Comparison of ENCODE assay signal across 8 cellular contexts in genomic region chr10:80203835-80204148, GRCh38. TPM values are rescaled to one million over a fixed set of nuclear protein-coding genes. Genes with fewer than 3 reads are reported as not detected.
DNase-seq lines count a peak whose midpoint lies in the region; ATAC-seq and TF ChIP-seq lines count a peak whose summit lies in the region.

No MANE protein-coding gene starts in this region.

- TF ChIP-seq POLR2A in sigmoid colon (IDR thresholded peaks at IDR 0.05) = no peak
- no peak for TF ChIP-seq POLR2A in lower leg skin (IDR thresholded peaks at IDR 0.05)

- intact Hi-C loops in sigmoid colon (cut with DNase I) (loop anchor here (2.0 to 10.0 kb wide), 2 partner anchors 45 to 829 kb away; no protein-coding TSS in a partner anchor), lower leg skin (cut with DNase I; ENCODE audit: low total_unique reads) (no loop called here)

- ATAC-seq in GM18873 (IDR thresholded peaks at IDR 0.05; ENCODE audit: low FRiP score, unreplicated experiment) (peak; percentile 6), GM18861 (IDR thresholded peaks at IDR 0.05; ENCODE audit: unreplicated experiment) (no peak)

- H2AFZ ChIP-seq in OCI-LY3 (ENCODE audit: low read depth, low read length) = no peak overlapping the region

- no peak for DNase-seq in sigmoid colon
- no peak for DNase-seq in SJCRH30
- no peak for DNase-seq in lower leg skin (ENCODE audit: low spot score in 2 of 2)
- DNase-seq in activated CD4-positive, alpha-beta T cell treated with anti-CD3 and anti-CD28 coated beads, Interleukin-2, amount 50 U/mL, for 48 hours = no peak

- TF ChIP-seq CTCF in OCI-LY3 (IDR thresholded peaks at IDR 0.05; ENCODE audit: low read depth, low read length) (no peak), sigmoid colon (IDR thresholded peaks at IDR 0.05) (no peak), lower leg skin (IDR thresholded peaks at IDR 0.05) (no peak)

- peaks cover 70% of the 10 kb centered on the region for H3K79me2 ChIP-seq in OCI-LY3 (ENCODE audit: low read length)

- peaks cover 2% of the 10 kb centered on the region for H3K36me3 ChIP-seq in OCI-LY3 (replicated peaks; ENCODE audit: low read depth, low read length)
- H3K36me3 ChIP-seq in esophagus (ENCODE audit: control insufficient read depth in 2 of 2, insufficient read depth in 2 of 2, low read length in 1 of 2) = peaks cover 0 to 6% of the 10 kb centered on the region in 2 donors
- no peaks in the 10 kb centered on the region for H3K36me3 ChIP-seq in sigmoid colon
- no peaks in the 10 kb centered on the region for H3K36me3 ChIP-seq in SJCRH30

- no peaks in the 10 kb centered on the region for H3K27me3 ChIP-seq in OCI-LY3 (ENCODE audit: low read depth, low read length)
- H3K27me3 ChIP-seq in esophagus (ENCODE audit: control insufficient read depth in 1 of 2, insufficient read depth in 2 of 2, low read length in 2 of 2) = no peaks in the 10 kb centered on the region
- H3K27me3 ChIP-seq in sigmoid colon = no peaks in the 10 kb centered on the region
- H3K27me3 ChIP-seq in SJCRH30 = no peaks in the 10 kb centered on the region

- H3K9me3 ChIP-seq in OCI-LY3 (ENCODE audit: insufficient read depth, low read length) (no peaks in the 10 kb centered on the region), esophagus (ENCODE audit: control insufficient read depth in 2 of 2, insufficient read depth in 1 of 2, low read depth in 1 of 2, low read length in 1 of 2) (no peaks in the 10 kb centered on the region), sigmoid colon (no peaks in the 10 kb centered on the region), SJCRH30 (replicated peaks) (no peaks in the 10 kb centered on the region)

- 13 to 15% methylated on average over 2 of the region's 2 CpGs for WGBS in esophagus, 2 donors
- 4 to 21% methylated on average over 2 of the region's 2 CpGs for WGBS in sigmoid colon, 2 donors
- 5 to 11% methylated on average over 2 of the region's 2 CpGs for WGBS in lower leg skin, 2 donors

- H3K27ac ChIP-seq in OCI-LY3 (ENCODE audit: low read length) (peak overlapping the region; percentile 80), esophagus (ENCODE audit: low read depth in 2 of 2, low read length in 1 of 2) (peak overlapping the region; percentile 99 to 100), sigmoid colon (peak overlapping the region; percentile 96 to 99 (median 96)), SJCRH30 (no peak overlapping the region)

- peak overlapping the region; percentile 99 for H3K4me2 ChIP-seq in OCI-LY3 (ENCODE audit: low read length)

- peak overlapping the region; percentile 100 for H3K4me3 ChIP-seq in OCI-LY3 (ENCODE audit: low read length)
- peak overlapping the region; percentile 80 to 94 for H3K4me3 ChIP-seq in esophagus (ENCODE audit: low read depth in 1 of 2, low read length in 2 of 2)
- peak overlapping the region; percentile 70 to 93 (median 86) for H3K4me3 ChIP-seq in sigmoid colon
- no peak overlapping the region for H3K4me3 ChIP-seq in SJCRH30
- no peak overlapping the region for H3K4me3 ChIP-seq in lower leg skin (ENCODE audit: low read depth, poor library complexity, severe bottlenecking)

- no peak for TF ChIP-seq EP300 in sigmoid colon (IDR thresholded peaks at IDR 0.05)

- H3K4me1 ChIP-seq in OCI-LY3 (ENCODE audit: low read length) = peaks cover 53% of the 10 kb centered on the region
- peaks cover 7 to 17% of the 10 kb centered on the region in 2 donors for H3K4me1 ChIP-seq in esophagus (ENCODE audit: control insufficient read depth in 2 of 2, insufficient read depth in 2 of 2, low read length in 1 of 2)
- H3K4me1 ChIP-seq in sigmoid colon = peaks cover 0 to 94% (median 82%) of the 10 kb centered on the region in 4 donors
- peaks cover 4% of the 10 kb centered on the region for H3K4me1 ChIP-seq in SJCRH30

- peaks cover 49% of the 10 kb centered on the region for H4K20me1 ChIP-seq in OCI-LY3 (ENCODE audit: insufficient read depth, low read length)

- H3K9ac ChIP-seq in OCI-LY3 (ENCODE audit: low read length) = peak overlapping the region; percentile 98

RNA-seq across cellular contexts. Expression of gene ANXA11, which starts 1.5 kb away (rescaled TPM):
- 100 to 1,000 TPM; 155 to 287 TPM for polyA plus RNA-seq in esophagus
- 100 to 1,000 TPM in 1 of 4 donors, 10 to 100 TPM in 3; 63.2 to 109 (median 75.7) TPM for total RNA-seq in sigmoid colon
- 100 to 1,000 TPM; 170 to 323 (median 199) TPM for polyA plus RNA-seq in sigmoid colon
- total RNA-seq in SJCRH30 (2014; rRNA removed; shearing (Covaris generic)) = 36.2 and 39.5 TPM in 2 replicates
- total RNA-seq in lower leg skin = 100 to 1,000 TPM in 2 of 4 donors, 10 to 100 TPM in 2; 68.4 to 109 (median 100) TPM

Comparison
In these comparisons a context has a peak if more than half of its experiments do, and no peak if none do; other contexts are left out.
1. H3K4me3 ChIP-seq: peak in OCI-LY3 (single experiment), esophagus (2 of 2) and sigmoid colon (4 of 4); none in SJCRH30 (single experiment) and lower leg skin (single experiment).